ENCODE assay signal across 12 cellular contexts in the genomic region with DNA sequence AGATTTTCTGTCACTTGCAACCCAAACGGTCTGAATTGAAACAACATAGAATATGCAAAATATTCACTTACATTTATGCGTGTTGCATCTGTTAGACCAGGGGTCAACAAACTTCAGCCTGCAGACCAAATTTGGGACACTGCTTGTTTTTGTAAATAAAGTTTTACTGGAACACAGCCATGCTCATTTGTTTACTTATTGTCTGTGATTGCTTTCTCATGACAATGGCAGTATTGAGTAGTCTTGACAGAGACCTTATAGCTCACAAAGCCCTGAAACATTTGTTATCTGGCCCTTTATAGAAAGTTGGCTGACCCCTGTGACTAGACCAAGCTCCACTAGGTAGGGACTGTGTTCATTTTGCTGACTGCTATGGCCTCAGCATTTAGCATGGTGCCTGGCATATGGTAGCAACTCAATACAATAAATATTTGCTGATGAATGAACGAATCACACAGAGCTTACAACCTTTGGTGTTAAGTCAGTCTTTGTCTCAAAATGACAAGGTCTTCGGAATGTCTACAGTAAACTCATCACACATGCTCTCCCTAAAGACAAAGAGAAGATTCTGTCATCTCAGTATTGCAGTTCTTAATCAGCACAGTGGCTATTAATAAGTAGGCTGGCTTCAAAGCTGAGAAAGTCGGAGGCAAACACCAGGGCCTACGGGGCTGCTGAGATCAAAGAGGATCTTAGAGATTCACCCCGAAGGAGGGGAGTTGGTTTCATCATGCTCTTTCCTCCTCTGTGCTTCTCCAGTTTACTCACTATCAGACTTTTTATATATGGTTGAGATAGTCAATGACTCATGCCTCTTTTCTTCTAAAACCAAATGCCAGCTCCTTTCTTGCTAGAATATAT.
A peak's percentile ranks its signal among the peaks of the same experiment; 100 is the strongest.
DNase-seq lines count a peak whose midpoint lies in the region; ATAC-seq and TF ChIP-seq lines count a peak whose summit lies in the region.
"Had no signal": no experiment of that assay in that cellular context is flagged by ENCODE, and none has a peak within 500 bp of the region (broad histone marks: within the 10 kb centered on the region; RNA-seq: fewer than 3 reads in every experiment).

No MANE protein-coding gene starts in this region.

- H3K4me3 ChIP-seq in BE2C (ENCODE audit: low read depth, low read length) (no peak overlapping the region), mucosa of descending colon (no peak overlapping the region)
- H3K4me3 ChIP-seq: lung had no signal

- H3K9me3 Mint-ChIP-seq in activated CD4-positive, alpha-beta memory T cell treated with anti-CD3 and anti-CD28 coated beads, Interleukin-2, amount 10 ng/mL, durations not matched to agents 7 days and 5 days = no peaks in the 10 kb centered on the region

- ATAC-seq in GM19023 (IDR thresholded peaks at IDR 0.05; ENCODE audit: unreplicated experiment) (peak; percentile 80), HG02588 (IDR thresholded peaks at IDR 0.05; ENCODE audit: unreplicated experiment) (peak; percentile 71), GM18505 (IDR thresholded peaks at IDR 0.05; ENCODE audit: unreplicated experiment) (no peak), mucosa of descending colon (no peak)

- H3K27me3 Mint-ChIP-seq in activated CD4-positive, alpha-beta memory T cell treated with anti-CD3 and anti-CD28 coated beads, Interleukin-2, amount 10 ng/mL, durations not matched to agents 7 days and 5 days = no peaks in the 10 kb centered on the region

- peaks cover 20% of the 10 kb centered on the region for H3K27me3 ChIP-seq in BE2C

- H3K36me3 ChIP-seq in BE2C (no peaks in the 10 kb centered on the region), mucosa of descending colon (ENCODE audit: low read depth) (no peaks in the 10 kb centered on the region)

- peaks cover 9% of the 10 kb centered on the region for H3K4me1 Mint-ChIP-seq in activated CD4-positive, alpha-beta memory T cell treated with anti-CD3 and anti-CD28 coated beads, Interleukin-2, amount 10 ng/mL, durations not matched to agents 7 days and 5 days

- H3K36me3 Mint-ChIP-seq in activated CD4-positive, alpha-beta memory T cell treated with anti-CD3 and anti-CD28 coated beads, Interleukin-2, amount 10 ng/mL, durations not matched to agents 7 days and 5 days (ENCODE audit: low read depth) = no peaks in the 10 kb centered on the region

- CTCF ChIA-PET in activated CD4-positive, alpha-beta memory T cell treated with anti-CD3 and anti-CD28 coated beads, Interleukin-2, amount 10 ng/mL, durations not matched to agents 7 days and 5 days (lab: Charles Lee) = interaction anchor here (0.6 to 0.7 kb wide), 3 partner anchors 18 to 361 kb away, joined by 3 to 6 read pairs (median 3); no protein-coding TSS in a partner anchor

- no peak overlapping the region for H3K4me3 Mint-ChIP-seq in activated CD4-positive, alpha-beta memory T cell treated with anti-CD3 and anti-CD28 coated beads, Interleukin-2, amount 10 ng/mL, durations not matched to agents 7 days and 5 days

- intact Hi-C loops in mucosa of descending colon (cut with DNase I, micrococcal nuclease) = no loop called here

- no peak for TF ChIP-seq POLR2A in GM18505 (IDR thresholded peaks at IDR 0.05; ENCODE audit: borderline replicate concordance, extremely low read depth, insufficient read depth, insufficient read length)

- H3K27ac Mint-ChIP-seq in activated CD4-positive, alpha-beta memory T cell treated with anti-CD3 and anti-CD28 coated beads, Interleukin-2, amount 10 ng/mL, durations not matched to agents 7 days and 5 days = no peak overlapping the region

- TF ChIP-seq CTCF in BE2C (IDR thresholded peaks at IDR 0.05; ENCODE audit: low read depth, low read length) (no peak), mucosa of descending colon (IDR thresholded peaks at IDR 0.05) (no peak)

- POLR2A ChIA-PET in activated CD4-positive, alpha-beta memory T cell treated with anti-CD3 and anti-CD28 coated beads, Interleukin-2, amount 10 ng/mL, durations not matched to agents 7 days and 5 days (lab: Charles Lee) = no interaction called here

- no peaks in the 10 kb centered on the region for H3K9me3 ChIP-seq in BE2C
- H3K9me3 ChIP-seq in mucosa of descending colon = no peaks in the 10 kb centered on the region

- H3K4me1 ChIP-seq in BE2C = no peaks in the 10 kb centered on the region
- H3K4me1 ChIP-seq in mucosa of descending colon (ENCODE audit: low read depth) = no peaks in the 10 kb centered on the region

- DNase-seq in activated CD4-positive, alpha-beta memory T cell treated with anti-CD3 and anti-CD28 coated beads, Interleukin-2, amount 10 ng/mL, durations not matched to agents 7 days and 5 days = peak; percentile 22
- DNase-seq in stimulated activated CD4-positive, alpha-beta T cell treated with anti-CD3 and anti-CD28 coated beads, Interleukin-2, amount 100 ng/mL, for 24 hours = peak; percentile 45 to 47
- DNase-seq in BE2C (no peak), mucosa of descending colon (no peak), CD1c-positive myeloid dendritic cell (ENCODE audit: extremely low spot score) (no peak)
- DNase-seq: NCI-H2029 treated with DMSO at 0.1 percent for 48 hours, SIG-M5, small intestine had no signal

Comparison
In these comparisons a context has a peak if more than half of its experiments do, and no peak if none do; other contexts are left out.
1. ATAC-seq: peak in GM19023 (single experiment) and HG02588 (single experiment); none in GM18505 (single experiment) and mucosa of descending colon (single experiment).
2. DNase-seq: peak in activated CD4-positive, alpha-beta memory T cell treated with anti-CD3 and anti-CD28 coated beads, Interleukin-2, amount 10 ng/mL, durations not matched to agents 7 days and 5 days (single experiment) and stimulated activated CD4-positive, alpha-beta T cell treated with anti-CD3 and anti-CD28 coated beads, Interleukin-2, amount 100 ng/mL, for 24 hours (2 of 2); none in BE2C (single experiment), mucosa of descending colon (0 of 3) and CD1c-positive myeloid dendritic cell (single experiment).